1 cellular context compared by ENCODE assay signal in genomic region chr15:35986072-35986666, GRCh38.
TF ChIP-seq lines count a peak whose summit lies in the region.

No MANE protein-coding gene starts in this region.

TF ChIP-seq in SK-N-SH, 30 proteins besides CTCF, POLR2A, EP300 and RAD21 (continued from another document):
- TF ChIP-seq ZBTB33 (IDR thresholded peaks at IDR 0.05; ENCODE audit: borderline replicate concordance, low read depth) (no peak), FOXM1 (IDR thresholded peaks at IDR 0.05; ENCODE audit: low read depth) (no peak), POLR2AphosphoS5 (IDR thresholded peaks at IDR 0.05; ENCODE audit: low read depth, low read length) (no peak), PBX3 (IDR thresholded peaks at IDR 0.05) (no peak), EZH2phosphoT487 (IDR thresholded peaks at IDR 0.05; ENCODE audit: borderline replicate concordance, low read depth) (no peak), MXI1 (IDR thresholded peaks at IDR 0.05; ENCODE audit: low read depth, low read length) (no peak), TCF12 (IDR thresholded peaks at IDR 0.05) (no peak), NRF1 (IDR thresholded peaks at IDR 0.05; ENCODE audit: low read depth, low read length) (no peak)
